Comparison of ENCODE assay signal across 17 cellular contexts in genomic region chr10:109975251-109975650, GRCh38.
"Had no signal": no experiment of that assay in that cellular context is flagged by ENCODE, and none has a peak within 500 bp of the region (broad histone marks: within the 10 kb centered on the region; RNA-seq: fewer than 3 reads in every experiment).

No MANE protein-coding gene starts in this region.

- H3K27ac Mint-ChIP-seq: activated naive CD8-positive, alpha-beta T cell treated with anti-CD3 and anti-CD28 coated beads, Interleukin-2, amount 10 ng/mL, durations not matched to agents 7 days and 5 days; T-helper 2 cell treated with Interferon-gamma antibody and Interleukin-4, amounts not matched to agents 5 μg/mL and 100 μg/mL, for 36 hours had no signal

- H3K27me3 ChIP-seq: breast epithelium, gastrocnemius medialis, heart left ventricle, right atrium auricular region, upper lobe of left lung had no signal

- H3K27me3 Mint-ChIP-seq: activated naive CD8-positive, alpha-beta T cell treated with anti-CD3 and anti-CD28 coated beads, Interleukin-2, amount 10 ng/mL, durations not matched to agents 7 days and 5 days; naive B cell had no signal

- H3K4me3 Mint-ChIP-seq: activated naive CD8-positive, alpha-beta T cell treated with anti-CD3 and anti-CD28 coated beads, Interleukin-2, amount 10 ng/mL, durations not matched to agents 7 days and 5 days; naive B cell; T-helper 2 cell treated with Interferon-gamma antibody and Interleukin-4, amounts not matched to agents 5 μg/mL and 100 μg/mL, for 36 hours had no signal

- H3K36me3 ChIP-seq: breast epithelium, gastrocnemius medialis, heart left ventricle, right atrium auricular region, upper lobe of left lung had no signal

- H3K4me1 Mint-ChIP-seq: naive B cell had no signal

- H3K9me3 Mint-ChIP-seq: activated naive CD8-positive, alpha-beta T cell treated with anti-CD3 and anti-CD28 coated beads, Interleukin-2, amount 10 ng/mL, durations not matched to agents 7 days and 5 days; naive B cell; T-helper 2 cell treated with Interferon-gamma antibody and Interleukin-4, amounts not matched to agents 5 μg/mL and 100 μg/mL, for 36 hours had no signal

- H3K27ac ChIP-seq: breast epithelium, gastrocnemius medialis, heart left ventricle, right atrium auricular region, skin epidermis, upper lobe of left lung had no signal

- DNase-seq: activated CD4-positive, alpha-beta T cell treated with anti-CD3 and anti-CD28 coated beads, Interleukin-2, amount 50 U/mL, for 1 hour; activated naive CD4-positive, alpha-beta T cell; activated naive CD8-positive, alpha-beta T cell treated with anti-CD3 and anti-CD28 coated beads, Interleukin-2, amount 10 ng/mL, durations not matched to agents 7 days and 5 days; activated T-cell treated with anti-CD3 and anti-CD28 coated beads for 4 hours; dermis blood vessel endothelial cell; gastrocnemius medialis; heart left ventricle; midbrain; naive B cell; stimulated activated CD4-positive, alpha-beta T cell treated with anti-CD3 and anti-CD28 coated beads, Interleukin-4, amount 100 ng/mL, for 4 hours; stimulated activated CD8-positive, alpha-beta memory T cell treated with anti-CD3 and anti-CD28 coated beads, Interleukin-4, amount 100 ng/mL, for 48 hours; stimulated activated naive CD4-positive, alpha-beta T cell treated with Interleukin-2 at 50 U/mL for 16 hours; upper lobe of left lung had no signal

- H3K36me3 Mint-ChIP-seq: activated naive CD8-positive, alpha-beta T cell treated with anti-CD3 and anti-CD28 coated beads, Interleukin-2, amount 10 ng/mL, durations not matched to agents 7 days and 5 days; naive B cell had no signal

- H3K4me1 ChIP-seq: breast epithelium, gastrocnemius medialis, right atrium auricular region had no signal

- H3K4me3 ChIP-seq: breast epithelium, gastrocnemius medialis, heart left ventricle, right atrium auricular region, skin epidermis, upper lobe of left lung had no signal

- H3K9me3 ChIP-seq: breast epithelium, gastrocnemius medialis, heart left ventricle, right atrium auricular region, upper lobe of left lung had no signal

- ATAC-seq: gastrocnemius medialis, heart left ventricle had no signal
